In genomic region chr1:52926864-52927218, GRCh38 we compare ENCODE assay signal across 8 cellular contexts. TPM values are rescaled to one million over a fixed set of nuclear protein-coding genes. Genes with fewer than 3 reads are reported as not detected.
DNase-seq lines count a peak whose midpoint lies in the region; ATAC-seq, FAIRE-seq and TF ChIP-seq lines count a peak whose summit lies in the region.

No MANE protein-coding gene starts in this region.

- H3K4me3 Mint-ChIP-seq in CD4-positive, CD25-positive, alpha-beta regulatory T cell, result peak overlapping the region; percentile 87 to 96 (median 90)
- H3K4me3 Mint-ChIP-seq in naive thymus-derived CD8-positive, alpha-beta T cell, result peak overlapping the region; percentile 73 to 96 (median 88)

- peaks cover 5 to 28% (median 21%) of the 10 kb centered on the region in 4 donors for H3K4me1 Mint-ChIP-seq in CD4-positive, CD25-positive, alpha-beta regulatory T cell
- H3K4me1 Mint-ChIP-seq in naive thymus-derived CD8-positive, alpha-beta T cell, result peaks cover 10 to 37% (median 23%) of the 10 kb centered on the region in 4 donors

- POLR2A ChIA-PET in naive thymus-derived CD8-positive, alpha-beta T cell (lab: Charles Lee), result interaction anchor here (1.5 kb wide), 1 partner anchor 87 kb away, joined by 5 read pairs; no protein-coding TSS in a partner anchor

- peak overlapping the region; percentile 57 for H3K4me3 ChIP-seq in CD4-positive, CD25-positive, alpha-beta regulatory T cell (ENCODE audit: low read depth, low read length)
- H3K4me3 ChIP-seq in cardiac fibroblast (replicated peaks in 1 of 2; ENCODE audit: low read depth in 2 of 2, low read length in 2 of 2), result peak overlapping the region; percentile 75

- H3K27ac ChIP-seq in CD4-positive, CD25-positive, alpha-beta regulatory T cell (ENCODE audit: insufficient read depth, low read length, poor library complexity, severe bottlenecking), result no peak overlapping the region

- peaks cover 9% of the 10 kb centered on the region for H3K27me3 Mint-ChIP-seq in CD4-positive, CD25-positive, alpha-beta regulatory T cell
- peaks cover 0 to 12% (median 0%) of the 10 kb centered on the region in 5 donors for H3K27me3 Mint-ChIP-seq in naive thymus-derived CD8-positive, alpha-beta T cell

- TF ChIP-seq CTCF in cardiac fibroblast (IDR thresholded peaks at IDR 0.05; ENCODE audit: low read depth, low read length), result no peak

- no peak for DNase-seq in CD4-positive, CD25-positive, alpha-beta regulatory T cell
- DNase-seq in cardiac fibroblast (ENCODE audit: low read depth in 2 of 2) (no peak), ACHN (no peak), A172 (ENCODE audit: low spot score) (no peak), GM19239 (ENCODE audit: insufficient read length, low spot score) (no peak)
- no peak for DNase-seq in naive thymus-derived CD8-positive, alpha-beta T cell
- no peak for DNase-seq in activated CD4-positive, CD25-positive, alpha-beta regulatory T cell (lab: John Stamatoyannopoulos, UW)

- in situ Hi-C loops in ACHN (cut with HindIII; ENCODE audit: low pct_ligation_motif_present, low pct_unique_long_range_greater_than_20kb, low sequenced_read_pairs), result no loop called here

- no peaks in the 10 kb centered on the region for H3K9me3 Mint-ChIP-seq in CD4-positive, CD25-positive, alpha-beta regulatory T cell
- H3K9me3 Mint-ChIP-seq in naive thymus-derived CD8-positive, alpha-beta T cell, result no peaks in the 10 kb centered on the region

- no peaks in the 10 kb centered on the region for H3K9me3 ChIP-seq in CD4-positive, CD25-positive, alpha-beta regulatory T cell (ENCODE audit: control insufficient read depth in 2 of 2, low read length in 2 of 2)

- no peaks in the 10 kb centered on the region for H3K36me3 Mint-ChIP-seq in CD4-positive, CD25-positive, alpha-beta regulatory T cell
- H3K36me3 Mint-ChIP-seq in naive thymus-derived CD8-positive, alpha-beta T cell, result no peaks in the 10 kb centered on the region

- ATAC-seq in CD4-positive, CD25-positive, alpha-beta regulatory T cell (ENCODE audit: low read depth in 2 of 2), result no peak
- peak; percentile 16 for ATAC-seq in HG02938 (IDR thresholded peaks at IDR 0.05; ENCODE audit: unreplicated experiment)
- no peak for ATAC-seq in naive thymus-derived CD8-positive, alpha-beta T cell

- peak overlapping the region in 1 of 3 donors; percentile 76 for H3K27ac Mint-ChIP-seq in CD4-positive, CD25-positive, alpha-beta regulatory T cell
- peak overlapping the region in 7 of 10 donors; percentile 50 to 90 (median 69) for H3K27ac Mint-ChIP-seq in naive thymus-derived CD8-positive, alpha-beta T cell

- peaks cover 17% of the 10 kb centered on the region for H3K4me1 ChIP-seq in CD4-positive, CD25-positive, alpha-beta regulatory T cell (ENCODE audit: control insufficient read depth, insufficient read depth, low read length, poor library complexity, severe bottlenecking)

- FAIRE-seq in GM19239 (lab: Jason Lieb, UNC), result no peak

- no peaks in the 10 kb centered on the region for H3K27me3 ChIP-seq in CD4-positive, CD25-positive, alpha-beta regulatory T cell (ENCODE audit: control insufficient read depth, insufficient read depth, low read length)

- H3K36me3 ChIP-seq in CD4-positive, CD25-positive, alpha-beta regulatory T cell (ENCODE audit: control insufficient read depth, insufficient read depth, low read length), result no peaks in the 10 kb centered on the region

RNA-seq across cellular contexts. Expression of gene SCP2, which starts 0.2 kb away (rescaled TPM):
- total RNA-seq in CD4-positive, CD25-positive, alpha-beta regulatory T cell, result 58.9 TPM
- polyA plus RNA-seq in CD4-positive, CD25-positive, alpha-beta regulatory T cell, result 100 to 1,000 TPM; 150 to 213 (median 169) TPM
- total RNA-seq in naive thymus-derived CD8-positive, alpha-beta T cell, result 10 to 100 TPM; 44.9 to 46.4 TPM
- 100 to 1,000 TPM; 117 to 167 (median 147) TPM for polyA plus RNA-seq in naive thymus-derived CD8-positive, alpha-beta T cell
- total RNA-seq in A172 (2014; rRNA removed; shearing (Covaris generic)), result 180 and 182 TPM in 2 replicates

RNA-seq across cellular contexts. Expression of gene ECHDC2, which starts 5.3 kb away (rescaled TPM):
- total RNA-seq in CD4-positive, CD25-positive, alpha-beta regulatory T cell, result 121 TPM
- 10 to 100 TPM; 26.3 to 40.0 (median 33.6) TPM for polyA plus RNA-seq in CD4-positive, CD25-positive, alpha-beta regulatory T cell
- total RNA-seq in naive thymus-derived CD8-positive, alpha-beta T cell, result 100 to 1,000 TPM; 162 to 172 TPM
- polyA plus RNA-seq in naive thymus-derived CD8-positive, alpha-beta T cell, result 10 to 100 TPM; 19.4 to 32.6 (median 23.9) TPM
- total RNA-seq in A172 (2014; rRNA removed; shearing (Covaris generic)), result not detected in 2 replicates

Comparison
In these comparisons a context has a peak if more than half of its experiments do, and no peak if none do; other contexts are left out.
1. RNA of gene ECHDC2, which starts 5.3 kb away (total RNA-seq): 162 to 172 TPM in naive thymus-derived CD8-positive, alpha-beta T cell and 121 TPM in CD4-positive, CD25-positive, alpha-beta regulatory T cell (single experiment); not detected in A172; every median in the first group is over 100 times any median in the second.